37 cellular contexts compared by ENCODE assay signal in genomic region chr2:135817466-135817865, GRCh38. TPM values are rescaled to one million over a fixed set of nuclear protein-coding genes. Genes with fewer than 3 reads are reported as not detected.
"Had no signal": no experiment of that assay in that cellular context is flagged by ENCODE, and none has a peak within 500 bp of the region (broad histone marks: within the 10 kb centered on the region; RNA-seq: fewer than 3 reads in every experiment).

No MANE protein-coding gene starts in this region.

- H3K4me3 Mint-ChIP-seq: activated CD4-positive, alpha-beta T cell treated with anti-CD3 and anti-CD28 coated beads, Interleukin-2, amount 10 ng/mL, durations not matched to agents 24 days and 14 days; activated CD8-positive, alpha-beta T cell treated with anti-CD3 and anti-CD28 coated beads, Interleukin-2, amount 10 ng/mL, durations not matched to agents 7 days and 5 days; activated naive CD4-positive, alpha-beta T cell treated with anti-CD3 and anti-CD28 coated beads, Interleukin-2, amount 50 U/mL, for 24 hours; activated naive CD8-positive, alpha-beta T cell treated with anti-CD3 and anti-CD28 coated beads, Interleukin-2, amount 10 ng/mL, durations not matched to agents 7 days and 5 days; brain had no signal

- H3K9me3 ChIP-seq: Peyer's patch had no signal

- H3K27ac ChIP-seq: Peyer's patch, WERI-Rb-1 had no signal

- ATAC-seq: activated CD8-positive, alpha-beta T cell treated with anti-CD3 and anti-CD28 coated beads, Interleukin-2, amount 10 ng/mL, durations not matched to agents 7 days and 5 days; PC-3; SK-N-SH treated with all-trans-retinoic acid at 6 μM for 48 hours had no signal

- H3K4me1 Mint-ChIP-seq: brain had no signal

- H3K27me3 Mint-ChIP-seq: activated CD4-positive, alpha-beta T cell treated with anti-CD3 and anti-CD28 coated beads, Interleukin-2, amount 10 ng/mL, durations not matched to agents 24 days and 14 days; activated naive CD4-positive, alpha-beta T cell treated with anti-CD3 and anti-CD28 coated beads, Interleukin-2, amount 50 U/mL, for 24 hours; activated naive CD8-positive, alpha-beta T cell treated with anti-CD3 and anti-CD28 coated beads, Interleukin-2, amount 10 ng/mL, durations not matched to agents 7 days and 5 days; brain had no signal

- H3K36me3 Mint-ChIP-seq: brain had no signal

- H3K27ac Mint-ChIP-seq: activated CD4-positive, alpha-beta T cell treated with anti-CD3 and anti-CD28 coated beads, Interleukin-2, amount 10 ng/mL, durations not matched to agents 24 days and 14 days; activated CD8-positive, alpha-beta T cell treated with anti-CD3 and anti-CD28 coated beads, Interleukin-2, amount 10 ng/mL, durations not matched to agents 7 days and 5 days; activated naive CD4-positive, alpha-beta T cell treated with anti-CD3 and anti-CD28 coated beads, Interleukin-2, amount 50 U/mL, for 24 hours; activated naive CD8-positive, alpha-beta T cell treated with anti-CD3 and anti-CD28 coated beads, Interleukin-2, amount 10 ng/mL, durations not matched to agents 7 days and 5 days; brain had no signal

- H3K9me3 Mint-ChIP-seq: activated naive CD4-positive, alpha-beta T cell treated with anti-CD3 and anti-CD28 coated beads, Interleukin-2, amount 50 U/mL, for 24 hours had no signal

- H3K4me3 ChIP-seq: Peyer's patch had no signal

- H3K36me3 ChIP-seq: Peyer's patch, WERI-Rb-1 had no signal

- FAIRE-seq: bronchial epithelial cell had no signal

- DNase-seq: activated CD4-positive, alpha-beta T cell treated with anti-CD3 and anti-CD28 coated beads for 1 hour; activated CD4-positive, alpha-beta T cell treated with anti-CD3 and anti-CD28 coated beads, Interleukin-2, amount 10 ng/mL, durations not matched to agents 24 days and 14 days; activated CD4-positive, alpha-beta T cell treated with anti-CD3 and anti-CD28 coated beads, Interleukin-2, amount 50 U/mL, for 48 hours; activated CD4-positive, CD25-positive, alpha-beta regulatory T cell; activated CD8-positive, alpha-beta T cell treated with anti-CD3 and anti-CD28 coated beads, Interleukin-2, amount 10 ng/mL, durations not matched to agents 7 days and 5 days; activated gamma-delta T cell; activated naive CD4-positive, alpha-beta T cell treated with Interleukin-2 at 50 U/mL for 16 hours; activated naive CD8-positive, alpha-beta T cell treated with anti-CD3 and anti-CD28 coated beads, Interleukin-2, amount 10 ng/mL, durations not matched to agents 7 days and 5 days; activated T-cell treated with anti-CD3 and anti-CD28 coated beads, Interleukin-2, amount 50 U/mL, for 48 hours; amygdala; caudate nucleus; cerebellar nuclear complex; Karpas-422; KBM-7; NCI-H1048; NCI-H1105 treated with DMSO at 0.1 percent for 48 hours; NCI-H1436; NCI-H1694; NCI-H1930; NCI-H2081 treated with DMSO at 0.1 percent for 48 hours; NCI-H345; NCI-H524 treated with DMSO at 0.1 percent for 48 hours; NK-92 treated with Interleukin-12 subunit alpha and Interleukin-12 subunit beta, amount 100 ng/mL, for 24 hours; PC-3; Peyer's patch; RPMI8226; SIG-M5; T-helper 1 cell; T-helper 2 cell; T-helper 9 cell; WERI-Rb-1 had no signal

- H3K27me3 ChIP-seq: Peyer's patch had no signal

RNA-seq across cellular contexts. Expression of gene LCT, which starts 19.5 kb away (rescaled TPM):
- total RNA-seq: bronchial epithelial cell, MCF 10A, PC-3, SK-MEL-5 had no signal
